8 cellular contexts compared by ENCODE assay signal in the genomic region with DNA sequence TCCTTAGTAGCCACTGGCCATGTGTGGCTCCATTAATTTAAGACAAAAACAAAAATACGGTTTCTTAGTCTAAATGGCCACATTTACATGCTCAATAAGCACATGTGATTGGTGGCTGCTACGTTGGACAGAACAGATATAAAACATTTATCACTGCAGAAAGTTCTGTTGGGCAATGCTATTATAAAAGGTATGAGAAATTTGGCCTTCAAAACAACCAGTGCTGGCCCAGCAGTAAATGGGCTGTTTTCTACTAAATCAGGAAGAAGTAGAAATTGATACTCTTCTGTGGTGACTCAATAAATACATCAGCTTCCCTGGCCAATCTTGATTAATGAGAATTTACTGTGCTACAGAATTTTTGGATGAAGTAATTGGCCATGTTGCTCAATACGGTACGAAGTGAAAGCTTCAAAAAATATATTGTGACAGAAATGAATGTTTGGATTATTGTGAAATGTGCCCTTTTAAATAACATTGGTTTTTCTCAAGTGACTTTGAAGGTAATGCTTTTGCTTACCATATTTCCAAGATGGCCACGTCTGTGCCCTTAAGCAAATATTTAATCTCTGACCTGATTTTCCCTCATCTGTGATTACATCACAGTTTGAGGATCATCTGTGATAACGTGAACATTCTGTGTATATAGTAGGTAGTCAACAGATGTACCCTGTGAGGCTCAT. TPM values are rescaled to one million over a fixed set of nuclear protein-coding genes. Genes with fewer than 3 reads are reported as not detected.
DNase-seq lines count a peak whose midpoint lies in the region; ATAC-seq and TF ChIP-seq lines count a peak whose summit lies in the region.

No MANE protein-coding gene starts in this region.

- TF ChIP-seq RAD21 in IMR-90 (IDR thresholded peaks at IDR 0.05; ENCODE audit: low read length) (no peak), liver (IDR thresholded peaks at IDR 0.05) (no peak)

- no peak overlapping the region for H4K8ac ChIP-seq in IMR-90 (ENCODE audit: low read depth in 2 of 2, low read length in 2 of 2)

- H3K36me3 ChIP-seq in IMR-90 (ENCODE audit: control insufficient read depth, insufficient read depth, low read length), result peaks cover 39% of the 10 kb centered on the region
- peaks cover 5 to 42% (median 37%) of the 10 kb centered on the region in 4 donors for H3K36me3 ChIP-seq in liver (ENCODE audit: control insufficient read depth in 4 of 4, insufficient read depth in 3 of 4, low read depth in 1 of 4, low read length in 3 of 4)

- H3K27ac Mint-ChIP-seq in activated naive CD8-positive, alpha-beta T cell treated with anti-CD3 and anti-CD28 coated beads, Interleukin-2, amount 10 ng/mL, durations not matched to agents 7 days and 5 days, result peak overlapping the region; percentile 63
- no peak overlapping the region for H3K27ac Mint-ChIP-seq in progenitor cell of endocrine pancreas

- no peak overlapping the region for H2AK5ac ChIP-seq in IMR-90 (ENCODE audit: low read depth, low read length)

- TF ChIP-seq CTCF in IMR-90 (conservative IDR thresholded peaks at IDR 0.05; ENCODE audit: low read depth, low read length) (no peak), liver (IDR thresholded peaks at IDR 0.05; ENCODE audit: low read depth, low read length, missing input control) (no peak), progenitor cell of endocrine pancreas (IDR thresholded peaks at IDR 0.05; ENCODE audit: unreplicated experiment) (no peak)

- peak overlapping the region; percentile 97 for H3K4me3 Mint-ChIP-seq in activated naive CD8-positive, alpha-beta T cell treated with anti-CD3 and anti-CD28 coated beads, Interleukin-2, amount 10 ng/mL, durations not matched to agents 7 days and 5 days
- no peak overlapping the region for H3K4me3 Mint-ChIP-seq in progenitor cell of endocrine pancreas (ENCODE audit: low read depth)

- peaks cover 2% of the 10 kb centered on the region for H3K4me1 ChIP-seq in IMR-90 (ENCODE audit: control insufficient read depth, insufficient read depth, low read length)
- H3K4me1 ChIP-seq in liver (ENCODE audit: control insufficient read depth in 4 of 4, insufficient read depth in 4 of 4, low read length in 3 of 4), result peaks cover 13 to 53% (median 48%) of the 10 kb centered on the region in 4 donors

- intact Hi-C loops in IMR-90 (cut with micrococcal nuclease), result no loop called here

- peaks cover 75% of the 10 kb centered on the region for H4K20me1 ChIP-seq in IMR-90 (ENCODE audit: insufficient read depth, low read length)

- no peak overlapping the region for H4K5ac ChIP-seq in IMR-90 (ENCODE audit: low read depth, low read length)

- H2AFZ ChIP-seq in IMR-90 (replicated peaks; ENCODE audit: low read length, poor library complexity), result no peak overlapping the region

- H3K56ac ChIP-seq in IMR-90 (ENCODE audit: extremely low read depth, insufficient read depth, low read length), result no peak overlapping the region

- DNase-seq in AG20443 (ENCODE audit: low spot score) (peak; percentile 18), IMR-90 (peak; percentile 75), HT-29 (ENCODE audit: low spot score) (no peak), NCI-H446 treated with DMSO at 0.1 percent for 48 hours (lab: John Stamatoyannopoulos, UW) (no peak), progenitor cell of endocrine pancreas (ENCODE audit: low spot score, unreplicated experiment) (no peak)
- no peak for DNase-seq in activated naive CD8-positive, alpha-beta T cell treated with anti-CD3 and anti-CD28 coated beads, Interleukin-2, amount 10 ng/mL, durations not matched to agents 7 days and 5 days

- peaks cover 53% of the 10 kb centered on the region for H3K4me1 Mint-ChIP-seq in activated naive CD8-positive, alpha-beta T cell treated with anti-CD3 and anti-CD28 coated beads, Interleukin-2, amount 10 ng/mL, durations not matched to agents 7 days and 5 days
- peaks cover 38% of the 10 kb centered on the region for H3K4me1 Mint-ChIP-seq in progenitor cell of endocrine pancreas (ENCODE audit: low read depth)

- no peaks in the 10 kb centered on the region for H3K27me3 Mint-ChIP-seq in activated naive CD8-positive, alpha-beta T cell treated with anti-CD3 and anti-CD28 coated beads, Interleukin-2, amount 10 ng/mL, durations not matched to agents 7 days and 5 days
- no peaks in the 10 kb centered on the region for H3K27me3 Mint-ChIP-seq in progenitor cell of endocrine pancreas

- H3K27ac ChIP-seq in IMR-90 (ENCODE audit: insufficient read depth, low read length) (no peak overlapping the region), liver (ENCODE audit: low read depth in 1 of 2, low read length in 2 of 2) (peak overlapping the region; percentile 68 to 89)

- H2AK9ac ChIP-seq in IMR-90 (replicated peaks; ENCODE audit: low read depth, low read length, poor library complexity), result no peak overlapping the region

- TF ChIP-seq POLR2A in IMR-90 (IDR thresholded peaks at IDR 0.05; ENCODE audit: low read depth, low read length), result 0 out of 2 replicates have a peak, but pooled peaks have one; percentile 25

- dilution Hi-C loops in IMR-90 (cut with HindIII; ENCODE audit: low sequenced_read_pairs, unreplicated experiment), result no loop called here

- in situ Hi-C loops in IMR-90 (cut with MboI; ENCODE audit: low sequenced_read_pairs), result no loop called here

- peaks cover 31 to 48% of the 10 kb centered on the region in 2 experiments for H3K79me1 ChIP-seq in IMR-90 (ENCODE audit: low read depth in 1 of 2, low read length in 2 of 2)

- H3K9ac ChIP-seq in IMR-90 (ENCODE audit: low read depth, low read length) (no peak overlapping the region), liver (ENCODE audit: low read depth in 1 of 2, low read length in 2 of 2) (no peak overlapping the region)

- H3K14ac ChIP-seq in IMR-90 (replicated peaks; ENCODE audit: low read depth, low read length), result no peak overlapping the region

- H3K23ac ChIP-seq in IMR-90 (ENCODE audit: low read depth, low read length), result 0 out of 2 replicates have a peak overlapping the region, but pooled peaks have one; percentile 8

- H2BK20ac ChIP-seq in IMR-90 (ENCODE audit: low read depth, low read length), result no peak overlapping the region

- no peaks in the 10 kb centered on the region for H3K27me3 ChIP-seq in IMR-90 (ENCODE audit: control insufficient read depth, insufficient read depth, low read length)
- no peaks in the 10 kb centered on the region for H3K27me3 ChIP-seq in liver (ENCODE audit: control insufficient read depth in 4 of 4, insufficient read depth in 4 of 4, low read length in 3 of 4)

- no peak overlapping the region for H2BK15ac ChIP-seq in IMR-90 (ENCODE audit: low read depth, low read length)

- peaks cover 50% of the 10 kb centered on the region for H3K36me3 Mint-ChIP-seq in activated naive CD8-positive, alpha-beta T cell treated with anti-CD3 and anti-CD28 coated beads, Interleukin-2, amount 10 ng/mL, durations not matched to agents 7 days and 5 days
- H3K36me3 Mint-ChIP-seq in progenitor cell of endocrine pancreas (ENCODE audit: insufficient read depth), result peaks cover 36% of the 10 kb centered on the region

- H3K4ac ChIP-seq in IMR-90 (ENCODE audit: low read depth, low read length), result no peak overlapping the region

- CTCF ChIA-PET in IMR-90 (lab: Yijun Ruan, JAX), result no interaction called here

- H3K9me1 ChIP-seq in IMR-90 (ENCODE audit: insufficient read depth, low read length), result no peaks in the 10 kb centered on the region

- H3K9me3 Mint-ChIP-seq in activated naive CD8-positive, alpha-beta T cell treated with anti-CD3 and anti-CD28 coated beads, Interleukin-2, amount 10 ng/mL, durations not matched to agents 7 days and 5 days, result no peaks in the 10 kb centered on the region
- H3K9me3 Mint-ChIP-seq in progenitor cell of endocrine pancreas (ENCODE audit: low read depth), result no peaks in the 10 kb centered on the region

- no CpG with 5 or more reads among the region's 6 CpGs for WGBS in IMR-90 (ENCODE audit: extremely low coverage in 2 of 2, insufficient read length in 1 of 2), 2 experiments
- 14% methylated on average over 6 of the region's 6 CpGs for WGBS in liver

- H2BK5ac ChIP-seq in IMR-90 (ENCODE audit: low read depth, low read length, poor library complexity, severe bottlenecking), result peak overlapping the region; percentile 46

- H3K4me3 ChIP-seq in IMR-90 (ENCODE audit: insufficient read depth, low read depth, low read length), result no peak overlapping the region
- H3K4me3 ChIP-seq in liver (ENCODE audit: low read depth in 1 of 3, low read length in 3 of 3), result peak overlapping the region in 2 of 3 donors; percentile 2 to 14

- H3K9me3 ChIP-seq in IMR-90 (ENCODE audit: control insufficient read depth, insufficient read depth, low read length) (no peaks in the 10 kb centered on the region), liver (ENCODE audit: control insufficient read depth in 4 of 4, low read length in 3 of 4) (no peaks in the 10 kb centered on the region)

- H3K18ac ChIP-seq in IMR-90 (ENCODE audit: low read depth, low read length), result no peak overlapping the region

- no peak overlapping the region for H2BK120ac ChIP-seq in IMR-90 (ENCODE audit: low read depth, low read length)

- no peak for ATAC-seq in IMR-90 (ENCODE audit: low read depth)
- no peak for ATAC-seq in activated naive CD8-positive, alpha-beta T cell treated with anti-CD3 and anti-CD28 coated beads, Interleukin-2, amount 10 ng/mL, durations not matched to agents 7 days and 5 days (ENCODE audit: low read depth)
- no peak for ATAC-seq in HG02642 (IDR thresholded peaks at IDR 0.05; ENCODE audit: poor library complexity, unreplicated experiment)

- peak overlapping the region; percentile 66 for H3K4me2 ChIP-seq in IMR-90 (ENCODE audit: low read depth, low read length)

- H4K91ac ChIP-seq in IMR-90 (ENCODE audit: insufficient read depth, low read depth, low read length), result no peak overlapping the region

- POLR2A ChIA-PET in IMR-90 (lab: Charles Lee; ENCODE audit: unreplicated experiment), result no interaction called here
- POLR2A ChIA-PET in activated naive CD8-positive, alpha-beta T cell treated with anti-CD3 and anti-CD28 coated beads, Interleukin-2, amount 10 ng/mL, durations not matched to agents 7 days and 5 days (lab: Charles Lee), result interaction anchor here (1.2 kb wide), 2 partner anchors 47 to 235 kb away, joined by 3 to 4 read pairs; a partner anchor contains a TSS

- BruUV-seq in IMR-90 (replicated peaks; lab: Mats Ljungman, UMichigan), result no TSS peak

RNA-seq across cellular contexts. Expression of a gene that starts 4.2 kb away (rescaled TPM):
- 59.5 and 109 TPM in 2 replicates for total RNA-seq in IMR-90 (2012; rRNA removed)
- polyA plus RNA-seq in IMR-90 (2012; rRNA removed), result 103 and 118 TPM in 2 replicates
- 19.8 and 46.7 TPM in 2 replicates for polyA plus RNA-seq in IMR-90 (2012; cell fraction: cytosol; rRNA removed)
- 6.2 and 51.4 TPM in 2 replicates for polyA plus RNA-seq in IMR-90 (2012; cell fraction: nucleus; rRNA removed; ENCODE audit: low replicate concordance)
- total RNA-seq in activated naive CD8-positive, alpha-beta T cell treated with anti-CD3 and anti-CD28 coated beads, Interleukin-2, amount 10 ng/mL, durations not matched to agents 7 days and 5 days, result 100 to 1,000 TPM in 1 of 2 experiments, 10 to 100 TPM in 1; 99.1 to 102 TPM
- 10 to 100 TPM; 60.9 to 96.6 TPM for total RNA-seq in liver
- polyA plus RNA-seq in liver, result 10 to 100 TPM; 72.3 to 74.6 TPM
- total RNA-seq in HT-29 (2014; rRNA removed; shearing (Covaris generic)), result 53.2 and 59.5 TPM in 2 replicates
- 240 and 247 TPM in 2 replicates for total RNA-seq in progenitor cell of endocrine pancreas

RNA-seq across cellular contexts. Expression of a gene that starts 27.8 kb away (rescaled TPM):
- total RNA-seq in IMR-90 (2012; rRNA removed) (34.2 and 45.3 TPM in 2 replicates), liver (10 to 100 TPM; 13.6 to 16.3 TPM), progenitor cell of endocrine pancreas (32.9 and 36.1 TPM in 2 replicates)
- polyA plus RNA-seq in IMR-90 (2012; rRNA removed) (28.0 and 32.6 TPM in 2 replicates), liver (10 to 100 TPM; 14.2 to 17.4 TPM)
- polyA plus RNA-seq in IMR-90 (2012; cell fraction: cytosol; rRNA removed), result 7.8 and 18.7 TPM in 2 replicates
- polyA plus RNA-seq in IMR-90 (2012; cell fraction: nucleus; rRNA removed; ENCODE audit: low replicate concordance), result 9.2 and 59.9 TPM in 2 replicates
- total RNA-seq in activated naive CD8-positive, alpha-beta T cell treated with anti-CD3 and anti-CD28 coated beads, Interleukin-2, amount 10 ng/mL, durations not matched to agents 7 days and 5 days, result 10 to 100 TPM; 29.4 to 30.4 TPM
- total RNA-seq in HT-29 (2014; rRNA removed; shearing (Covaris generic)), result 26.0 and 29.7 TPM in 2 replicates

RNA-seq across cellular contexts. Expression of a gene that starts 47.2 kb away (rescaled TPM):
- total RNA-seq in IMR-90 (2012; rRNA removed), result 36.0 and 37.8 TPM in 2 replicates
- polyA plus RNA-seq in IMR-90 (2012; rRNA removed), result 8.6 and 11.1 TPM in 2 replicates
- polyA plus RNA-seq in IMR-90 (2012; cell fraction: cytosol; rRNA removed), result 3.0 and 4.1 TPM in 2 replicates
- polyA plus RNA-seq in IMR-90 (2012; cell fraction: nucleus; rRNA removed; ENCODE audit: low replicate concordance), result 1.4 and 6.1 TPM in 2 replicates
- 10 to 100 TPM; 22.2 to 22.9 TPM for total RNA-seq in activated naive CD8-positive, alpha-beta T cell treated with anti-CD3 and anti-CD28 coated beads, Interleukin-2, amount 10 ng/mL, durations not matched to agents 7 days and 5 days
- total RNA-seq in liver, result 10 to 100 TPM; 12.3 to 14.2 TPM
- 1 to 10 TPM; 5.3 to 6.7 TPM for polyA plus RNA-seq in liver
- total RNA-seq in HT-29 (2014; rRNA removed; shearing (Covaris generic)), result 11.5 and 11.8 TPM in 2 replicates
- 25.2 and 25.4 TPM in 2 replicates for total RNA-seq in progenitor cell of endocrine pancreas

Comparison
In these comparisons a context has a peak if more than half of its experiments do, and no peak if none do; other contexts are left out.
1. DNase-seq: peak in AG20443 (single experiment) and IMR-90 (single experiment); none in activated naive CD8-positive, alpha-beta T cell treated with anti-CD3 and anti-CD28 coated beads, Interleukin-2, amount 10 ng/mL, durations not matched to agents 7 days and 5 days (single experiment), HT-29 (single experiment), NCI-H446 treated with DMSO at 0.1 percent for 48 hours (single experiment) and progenitor cell of endocrine pancreas (single experiment).